In the genomic region with DNA sequence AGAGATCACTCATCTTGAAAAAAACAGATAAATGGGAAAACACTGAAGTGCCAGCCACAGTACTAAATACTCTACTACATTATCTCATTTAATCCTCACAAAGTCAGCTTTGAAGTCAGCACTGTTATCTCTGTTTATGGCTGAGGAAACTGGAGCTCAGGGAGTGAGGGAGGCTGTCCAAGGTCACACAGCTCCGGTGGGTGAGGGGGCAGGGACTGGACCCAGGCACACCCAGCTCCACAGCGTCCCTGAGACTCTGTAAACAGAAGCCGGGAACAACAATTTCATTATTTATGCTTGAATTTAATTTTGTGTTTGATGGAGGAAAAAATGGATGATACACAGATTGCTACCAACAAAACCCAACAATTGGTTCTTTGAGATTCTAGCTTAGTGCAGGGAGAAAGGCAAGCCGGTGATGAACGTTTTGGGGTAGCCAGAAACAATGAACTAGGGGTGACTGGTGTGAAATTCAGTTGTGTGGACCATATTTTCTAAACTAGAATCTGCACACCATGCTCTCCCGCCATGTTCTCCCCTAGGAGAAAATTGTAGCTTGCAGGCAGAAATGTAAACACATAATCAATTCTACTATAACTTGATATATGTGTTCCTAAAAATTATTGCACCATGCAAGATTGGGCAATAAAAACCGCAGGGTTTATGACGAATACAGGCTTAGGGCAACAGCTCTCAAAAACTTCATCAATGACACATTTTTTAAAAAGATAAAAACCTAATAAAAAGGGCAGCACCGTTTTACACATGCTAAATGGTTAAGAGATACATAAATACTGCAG, we compare ENCODE assay signal across 13 cellular contexts. TPM values are rescaled to one million over a fixed set of nuclear protein-coding genes. Genes with fewer than 3 reads are reported as not detected.
DNase-seq lines count a peak whose midpoint lies in the region; ATAC-seq, FAIRE-seq and TF ChIP-seq lines count a peak whose summit lies in the region.
"Had no signal": no experiment of that assay in that cellular context is flagged by ENCODE, and none has a peak within 500 bp of the region (broad histone marks: within the 10 kb centered on the region; RNA-seq: fewer than 3 reads in every experiment).

A gene with protein sequence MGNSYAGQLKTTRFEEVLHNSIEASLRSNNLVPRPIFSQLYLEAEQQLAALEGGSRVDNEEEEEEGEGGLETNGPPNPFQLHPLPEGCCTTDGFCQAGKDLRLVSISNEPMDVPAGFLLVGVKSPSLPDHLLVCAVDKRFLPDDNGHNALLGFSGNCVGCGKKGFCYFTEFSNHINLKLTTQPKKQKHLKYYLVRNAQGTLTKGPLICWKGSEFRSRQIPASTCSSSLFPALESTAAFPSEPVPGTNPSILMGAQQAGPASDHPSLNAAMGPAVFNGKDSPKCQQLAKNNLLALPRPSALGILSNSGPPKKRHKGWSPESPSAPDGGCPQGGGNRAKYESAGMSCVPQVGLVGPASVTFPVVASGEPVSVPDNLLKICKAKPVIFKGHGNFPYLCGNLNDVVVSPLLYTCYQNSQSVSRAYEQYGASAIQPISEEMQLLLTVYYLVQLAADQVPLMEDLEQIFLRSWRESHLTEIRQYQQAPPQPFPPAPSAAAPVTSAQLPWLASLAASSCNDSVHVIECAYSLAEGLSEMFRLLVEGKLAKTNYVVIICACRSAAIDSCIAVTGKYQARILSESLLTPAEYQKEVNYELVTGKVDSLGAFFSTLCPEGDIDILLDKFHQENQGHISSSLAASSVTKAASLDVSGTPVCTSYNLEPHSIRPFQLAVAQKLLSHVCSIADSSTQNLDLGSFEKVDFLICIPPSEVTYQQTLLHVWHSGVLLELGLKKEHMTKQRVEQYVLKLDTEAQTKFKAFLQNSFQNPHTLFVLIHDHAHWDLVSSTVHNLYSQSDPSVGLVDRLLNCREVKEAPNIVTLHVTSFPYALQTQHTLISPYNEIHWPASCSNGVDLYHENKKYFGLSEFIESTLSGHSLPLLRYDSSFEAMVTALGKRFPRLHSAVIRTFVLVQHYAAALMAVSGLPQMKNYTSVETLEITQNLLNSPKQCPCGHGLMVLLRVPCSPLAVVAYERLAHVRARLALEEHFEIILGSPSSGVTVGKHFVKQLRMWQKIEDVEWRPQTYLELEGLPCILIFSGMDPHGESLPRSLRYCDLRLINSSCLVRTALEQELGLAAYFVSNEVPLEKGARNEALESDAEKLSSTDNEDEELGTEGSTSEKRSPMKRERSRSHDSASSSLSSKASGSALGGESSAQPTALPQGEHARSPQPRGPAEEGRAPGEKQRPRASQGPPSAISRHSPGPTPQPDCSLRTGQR (N-terminal part only) (plus strand): TSS at position 768 of the 800 bp plus-strand sequence. CDS start 22,570 bp downstream, outside the sequence.

- no peak for TF ChIP-seq RAD21 in K562 (CRISPR knock-in tag; conservative IDR thresholded peaks at IDR 0.05 in 1 of 2, IDR thresholded peaks at IDR 0.05 in 1 of 2)

- H3K4me1 ChIP-seq in right cardiac atrium (ENCODE audit: control insufficient read depth, insufficient read depth, low read length) (no peaks in the 10 kb centered on the region), K562 (replicated peaks in 1 of 2; ENCODE audit: control insufficient read depth in 2 of 2, insufficient read depth in 2 of 2, low read length in 2 of 2) (no peaks in the 10 kb centered on the region; a peak in 1 of 5 replicates), keratinocyte (ENCODE audit: control insufficient read depth, extremely low read depth, insufficient read depth, low read length) (peaks cover 21% of the 10 kb centered on the region), gastrocnemius medialis (peaks cover 15 to 34% of the 10 kb centered on the region in 2 donors)
- H3K4me1 ChIP-seq: tibial artery had no signal

- no peaks in the 10 kb centered on the region for H3K9me3 ChIP-seq in right cardiac atrium (ENCODE audit: control insufficient read depth, low read length)
- no peaks in the 10 kb centered on the region for H3K9me3 ChIP-seq in K562 (replicated peaks; ENCODE audit: control insufficient read depth, insufficient read depth, low read depth, low read length)
- no peaks in the 10 kb centered on the region for H3K9me3 ChIP-seq in keratinocyte (ENCODE audit: control insufficient read depth, low read depth, low read length)
- H3K9me3 ChIP-seq in gastrocnemius medialis = no peaks in the 10 kb centered on the region
- H3K9me3 ChIP-seq: tibial artery had no signal

- H3K4me3 ChIP-seq in right cardiac atrium (ENCODE audit: low read length) (no peak within 1 kb of the TSS), K562 (no peak within 1 kb of the TSS), keratinocyte (ENCODE audit: control insufficient read depth in 2 of 3, extremely low read depth in 1 of 3, insufficient read depth in 2 of 3, low read depth in 1 of 3, low read length in 3 of 3) (no peak within 1 kb of the TSS), gastrocnemius medialis (no peak within 1 kb of the TSS)
- H3K4me3 ChIP-seq: tibial artery had no signal

- H3K27ac ChIP-seq in right cardiac atrium (ENCODE audit: low read length) (no peak within 1 kb of the TSS), K562 (ENCODE audit: extremely low read depth, low read depth, low read length) (no peak within 1 kb of the TSS), keratinocyte (ENCODE audit: control insufficient read depth, insufficient read depth, low read length) (no peak within 1 kb of the TSS), gastrocnemius medialis (peak within 1 kb of the TSS in 1 of 4 donors; percentile 64)
- H3K27ac ChIP-seq: tibial artery had no signal

- in situ Hi-C loops in K562 (cut with MboI) (no loop called here), gastrocnemius medialis (cut with MboI; ENCODE audit: low sequenced_read_pairs in 4 of 4) (no loop called here)

- FAIRE-seq in K562 (lab: Jason Lieb, UNC) = no peak
- no peak for FAIRE-seq in keratinocyte (lab: Jason Lieb, UNC)

- H3K27me3 ChIP-seq in right cardiac atrium (ENCODE audit: control insufficient read depth, insufficient read depth) (no peaks in the 10 kb centered on the region), K562 (ENCODE audit: control insufficient read depth in 2 of 2, insufficient read depth in 2 of 2, low read length in 2 of 2) (peaks cover 30 to 48% of the 10 kb centered on the region in 2 experiments), keratinocyte (ENCODE audit: control insufficient read depth, extremely low read depth, insufficient read depth, low read length) (peaks cover 36% of the 10 kb centered on the region), gastrocnemius medialis (no peaks in the 10 kb centered on the region)

- WGBS in right cardiac atrium = 68% methylated on average over 9 of the region's 9 CpGs
- WGBS in K562 (ENCODE audit: insufficient coverage, low coverage, missing lambda C conversion rate) = under 1% methylated on average over 9 of the region's 9 CpGs

- TF ChIP-seq POLR2A in K562 (conservative IDR thresholded peaks at IDR 0.05) (no peak), gastrocnemius medialis (IDR thresholded peaks at IDR 0.05) (no peak)

- intact Hi-C loops in right cardiac atrium (cut with DNase I) (no loop called here), Right ventricle myocardium superior (cut with DNase I) (no loop called here), K562 (cut with micrococcal nuclease) (loop anchor here (2.0 kb wide), 2 partner anchors 51 to 55 kb away; no protein-coding TSS in a partner anchor), gastrocnemius medialis (cut with DNase I; ENCODE audit: low total_unique reads) (no loop called here)

- ATAC-seq in right cardiac atrium (no peak), Right ventricle myocardium superior (ENCODE audit: poor library complexity) (no peak), K562 (no peak), gastrocnemius medialis (no peak), GM21825 (IDR thresholded peaks at IDR 0.05; ENCODE audit: unreplicated experiment) (no peak)
- ATAC-seq: activated CD8-positive, alpha-beta T cell treated with anti-CD3 and anti-CD28 coated beads, Interleukin-2, amount 10 ng/mL, durations not matched to agents 7 days and 5 days; activated naive CD4-positive, alpha-beta T cell treated with anti-CD3 and anti-CD28 coated beads, Interleukin-2, amount 50 U/mL, for 72 hours had no signal

- dilution Hi-C loops in keratinocyte (cut with MboI; ENCODE audit: extremely low pct_ligation_motif_present, low sequenced_read_pairs) = no loop called here

- no TSS peak for BruUV-seq in K562 (replicated peaks; lab: Mats Ljungman, UMichigan)

- no peaks in the 10 kb centered on the region for H3K79me2 ChIP-seq in K562 (ENCODE audit: control insufficient read depth, insufficient read depth, low read length)
- H3K79me2 ChIP-seq in keratinocyte (ENCODE audit: control insufficient read depth, insufficient read depth, low read length) = no peaks in the 10 kb centered on the region

- H3K36me3 ChIP-seq in K562 (ENCODE audit: control insufficient read depth, insufficient read depth, low read length) (no peaks in the 10 kb centered on the region), keratinocyte (ENCODE audit: control insufficient read depth in 2 of 2, extremely low read depth in 1 of 2, insufficient read depth in 2 of 2, low read length in 2 of 2) (no peaks in the 10 kb centered on the region), gastrocnemius medialis (no peaks in the 10 kb centered on the region)
- H3K36me3 ChIP-seq: tibial artery had no signal

- H3K9me1 ChIP-seq in K562 (ENCODE audit: control insufficient read depth, insufficient read depth, low read length) (no peaks in the 10 kb centered on the region), keratinocyte (ENCODE audit: control insufficient read depth, extremely low read depth, insufficient read depth, low read length) (no peaks in the 10 kb centered on the region)

- H2AFZ ChIP-seq in K562 (ENCODE audit: low read depth, low read length) (no peak within 1 kb of the TSS), keratinocyte (ENCODE audit: control insufficient read depth, low read length) (no peak within 1 kb of the TSS)

- DNase-seq in right cardiac atrium (no peak), Right ventricle myocardium superior (no peak), K562 (ENCODE audit: extremely low read depth in 1 of 4, low spot score in 3 of 4) (no peak), keratinocyte (ENCODE audit: low read depth, low spot score) (no peak), gastrocnemius medialis (no peak), SKM-1 (lab: John Stamatoyannopoulos, UW; ENCODE audit: unreplicated experiment) (no peak)
- no peak for DNase-seq in activated effector memory CD4-positive, alpha-beta T cell treated with Interleukin-2 at 50 U/mL for 16 hours
- DNase-seq: activated CD8-positive, alpha-beta T cell treated with anti-CD3 and anti-CD28 coated beads, Interleukin-2, amount 10 ng/mL, durations not matched to agents 7 days and 5 days; GOT3; NCI-H510A treated with DMSO at 0.1 percent for 48 hours; tibial artery had no signal

- no peak for TF ChIP-seq EP300 in K562 (IDR thresholded peaks at IDR 0.05; ENCODE audit: low read length)

- H4K20me1 ChIP-seq in K562 (replicated peaks; ENCODE audit: control insufficient read depth, insufficient read depth, low read length) (no peaks in the 10 kb centered on the region; the same call in 1 of the 2 replicates), keratinocyte (ENCODE audit: control insufficient read depth, extremely low read depth, insufficient read depth, low read length) (no peaks in the 10 kb centered on the region)

- H3K4me2 ChIP-seq in K562 (ENCODE audit: insufficient read depth, low read length) (no peak within 1 kb of the TSS), keratinocyte (ENCODE audit: control insufficient read depth, extremely low read depth, insufficient read depth, low read depth, low read length) (peak within 1 kb of the TSS; percentile 60)

- no peak for TF ChIP-seq CTCF in K562 (IDR thresholded peaks at IDR 0.05 in 2 of 3, conservative IDR thresholded peaks at IDR 0.05 in 1 of 3; ENCODE audit: insufficient read depth in 2 of 3, low read depth in 1 of 3, low read length in 3 of 3)
- TF ChIP-seq CTCF in keratinocyte (optimal IDR thresholded peaks at IDR 0.05 in 1 of 3, IDR thresholded peaks at IDR 0.05 in 1 of 3, conservative IDR thresholded peaks at IDR 0.05 in 1 of 3; ENCODE audit: extremely low read depth in 1 of 3, insufficient read depth in 2 of 3, low read length in 3 of 3) = no peak
- no peak for TF ChIP-seq CTCF in gastrocnemius medialis (IDR thresholded peaks at IDR 0.05 in 4 of 5, conservative IDR thresholded peaks at IDR 0.05 in 1 of 5)

- no peak within 1 kb of the TSS for H3K9ac ChIP-seq in K562 (ENCODE audit: insufficient read depth in 1 of 2, low read depth in 2 of 2, low read length in 2 of 2)
- H3K9ac ChIP-seq in keratinocyte (ENCODE audit: control insufficient read depth, extremely low read depth, insufficient read depth, low read length) = no peak within 1 kb of the TSS

- POLR2A ChIA-PET in K562 (lab: Yijun Ruan, JAX) = no interaction called here

- CTCF ChIA-PET in K562 (lab: Yijun Ruan, JAX; ENCODE audit: low intra/inter-chr PET ratio) = no interaction called here

RNA-seq across cellular contexts. Expression of the gene that starts here (rescaled TPM):
- total RNA-seq in right cardiac atrium (10 to 100 TPM in 3 of 4 donors, 1 to 10 TPM in 1; 7.3 to 17.7 (median 11.1) TPM), Right ventricle myocardium superior (9.0 TPM), K562 (2014; rRNA removed) (0.65 TPM in 1 of 2 replicates, not detected in the other), K562 (2014; rRNA removed; fragmentation: Illumina TruSeq; extraction: Trizol) (0.44 TPM in 1 of 2 replicates, not detected in the other), K562 (2015; rRNA removed; fragmentation: Illumina TruSeq; extraction: Trizol) (0.07 and 0.19 TPM in 2 replicates), K562 (2021) (0.42 and 1.3 TPM in 2 replicates), gastrocnemius medialis (1 to 10 TPM; 1.7 to 9.3 (median 2.6) TPM)
- polyA plus RNA-seq in right cardiac atrium (4.6 TPM), K562 (2011; rRNA removed) (0.07 and 0.22 TPM in 2 replicates), K562 (2014; fragmentation: Illumina TruSeq; extraction: Trizol) (0.07 and 0.09 TPM in 2 replicates), K562 (2014; fragmentation: Nextera tagmentation; extraction: Ambion mirVana) (under 1 TPM; 0.04 to 0.11 TPM), K562 (2014; rRNA removed) (0.58 and 0.86 TPM in 2 replicates), keratinocyte (0.02 to 0.13 TPM (median 0.03 TPM) in 3 replicates)
- total RNA-seq in K562 (2011; cell fraction: chromatin; rRNA removed; ENCODE audit: low replicate concordance) = 0.21 and 0.90 TPM in 2 replicates
- total RNA-seq in K562 (2011; cell fraction: nucleolus; rRNA removed) = 0.33 and 1.2 TPM in 2 replicates
- not detected in 2 replicates for total RNA-seq in K562 (2011; cell fraction: nucleoplasm; rRNA removed)
- 0.15 and 0.21 TPM in 2 replicates for polyA plus RNA-seq in K562 (2011; cell fraction: cytosol; rRNA removed)
- 0.04 and 0.13 TPM in 2 replicates for polyA plus RNA-seq in K562 (2011; cell fraction: nucleus; rRNA removed)
- polyA plus RNA-seq in K562 (2012) = 0.15 and 0.16 TPM in 2 replicates
- not detected in 2 replicates for polyA minus RNA-seq in K562 (2011; rRNA and poly(A)+ RNA removed)
- polyA minus RNA-seq in K562 (2011; cell fraction: cytosol; rRNA and poly(A)+ RNA removed) = not detected in 2 replicates
- polyA minus RNA-seq in K562 (2011; cell fraction: nucleus; rRNA and poly(A)+ RNA removed) = not detected in 2 replicates
- not detected for polyA plus RNA-seq in keratinocyte (2011; ENCODE audit: low read depth)
- polyA plus RNA-seq in keratinocyte (2011; cell fraction: cytosol; rRNA removed) = 0.06 and 0.17 TPM in 2 replicates
- polyA plus RNA-seq in keratinocyte (2011; cell fraction: nucleus; rRNA removed) = 0.09 and 0.16 TPM in 2 replicates
- polyA plus RNA-seq in keratinocyte (2012; ENCODE audit: low replicate concordance) = 0.06 and 0.10 TPM in 2 replicates
- 0.10 to 0.16 TPM in 2 of 3 replicates, not detected in the other for polyA minus RNA-seq in keratinocyte
- polyA minus RNA-seq in keratinocyte (2011; cell fraction: cytosol; rRNA and poly(A)+ RNA removed) = not detected
- 0.16 and 0.21 TPM in 2 replicates for polyA minus RNA-seq in keratinocyte (2011; cell fraction: nucleus; rRNA and poly(A)+ RNA removed)
